In genomic region chr9:114968710-114969109, GRCh38 we compare ENCODE assay signal across 9 cellular contexts. TPM values are rescaled to one million over a fixed set of nuclear protein-coding genes. Genes with fewer than 3 reads are reported as not detected.
DNase-seq lines count a peak whose midpoint lies in the region; ATAC-seq, FAIRE-seq and TF ChIP-seq lines count a peak whose summit lies in the region.
"Had no signal": no experiment of that assay in that cellular context is flagged by ENCODE, and none has a peak within 500 bp of the region (broad histone marks: within the 10 kb centered on the region; RNA-seq: fewer than 3 reads in every experiment).

No MANE protein-coding gene starts in this region.

- H2BK15ac ChIP-seq in mesendoderm (replicated peaks; ENCODE audit: low read depth) = no peak overlapping the region

- no peak for ATAC-seq in GM21390 (IDR thresholded peaks at IDR 0.05; ENCODE audit: unreplicated experiment)
- ATAC-seq: sciatic nerve had no signal

- no peak overlapping the region for H3K4me2 ChIP-seq in astrocyte (ENCODE audit: low read length)
- H3K4me2 ChIP-seq in mesendoderm (ENCODE audit: low read length) = no peak overlapping the region

- no peak for FAIRE-seq in HTR-8/SVneo (lab: Jason Lieb, UNC)
- no peak for FAIRE-seq in astrocyte (lab: Jason Lieb, UNC)

- H4K5ac ChIP-seq in mesendoderm (ENCODE audit: low read length) = no peak overlapping the region

- H3K27me3 Mint-ChIP-seq in astrocyte (ENCODE audit: low read depth, unreplicated experiment) (no peaks in the 10 kb centered on the region), nephron progenitor cell (ENCODE audit: low read depth, poor library complexity) (peaks cover 4% of the 10 kb centered on the region)

- no peaks in the 10 kb centered on the region for H4K20me1 ChIP-seq in astrocyte (ENCODE audit: insufficient read depth, low read length)

- H3K4me1 ChIP-seq in astrocyte (ENCODE audit: insufficient read depth, low read length) (no peaks in the 10 kb centered on the region), mesendoderm (ENCODE audit: control insufficient read depth, low read depth, low read length) (no peaks in the 10 kb centered on the region)

- H2BK5ac ChIP-seq in mesendoderm (ENCODE audit: low read length) = no peak overlapping the region

- H3K23ac ChIP-seq in mesendoderm (ENCODE audit: low read length) = no peak overlapping the region

- H4K8ac ChIP-seq in mesendoderm (ENCODE audit: low read depth, low read length) = no peak overlapping the region

- H3K36me3 ChIP-seq in astrocyte (ENCODE audit: insufficient read depth, low read length) (no peaks in the 10 kb centered on the region), mesendoderm (ENCODE audit: control insufficient read depth, insufficient read depth, low read length) (no peaks in the 10 kb centered on the region)

- H2AFZ ChIP-seq in astrocyte (ENCODE audit: low read depth, low read length) = no peak overlapping the region

- no peak overlapping the region for H3K4ac ChIP-seq in mesendoderm (ENCODE audit: low read depth, low read length)

- TF ChIP-seq CTCF in astrocyte (IDR thresholded peaks at IDR 0.05; ENCODE audit: insufficient read depth, low read depth, low read length) (no peak), nephron progenitor cell (IDR thresholded peaks at IDR 0.05) (no peak)

- H3K4me1 Mint-ChIP-seq in astrocyte (ENCODE audit: low read depth, unreplicated experiment) (peaks cover 13% of the 10 kb centered on the region), nephron progenitor cell (no peaks in the 10 kb centered on the region)

- H3K9me3 Mint-ChIP-seq in astrocyte (ENCODE audit: unreplicated experiment) (peaks cover 2% of the 10 kb centered on the region), nephron progenitor cell (peaks cover 17% of the 10 kb centered on the region)

- H3K4me3 ChIP-seq in astrocyte (ENCODE audit: insufficient read depth, low read depth, low read length) (no peak overlapping the region), mesendoderm (ENCODE audit: low read length) (no peak overlapping the region)

- no peak overlapping the region for H3K18ac ChIP-seq in mesendoderm (ENCODE audit: low read length)

- DNase-seq in EH (ENCODE audit: low read depth) = peak; percentile 22
- DNase-seq in HTR-8/SVneo (ENCODE audit: insufficient read length, low spot score) = peak; percentile 8
- DNase-seq in astrocyte (ENCODE audit: low read depth) = peak; percentile 27
- DNase-seq in mesendoderm = peak; percentile 73
- DNase-seq in NK-92 (lab: John Stamatoyannopoulos, UW; ENCODE audit: unreplicated experiment) = no peak
- no peak for DNase-seq in nephron progenitor cell

- no peaks in the 10 kb centered on the region for H3K36me3 Mint-ChIP-seq in astrocyte (ENCODE audit: low read depth, unreplicated experiment)
- no peaks in the 10 kb centered on the region for H3K36me3 Mint-ChIP-seq in nephron progenitor cell (ENCODE audit: low read depth)

- H3K4me3 Mint-ChIP-seq in astrocyte (ENCODE audit: unreplicated experiment) = no peak overlapping the region
- H3K4me3 Mint-ChIP-seq in nephron progenitor cell = no peak overlapping the region

- H3K27ac Mint-ChIP-seq in astrocyte (ENCODE audit: unreplicated experiment) = peak overlapping the region; percentile 9
- no peak overlapping the region for H3K27ac Mint-ChIP-seq in nephron progenitor cell

- no peak overlapping the region for H3K56ac ChIP-seq in mesendoderm (ENCODE audit: low read length)

- no peaks in the 10 kb centered on the region for H3K79me2 ChIP-seq in astrocyte (ENCODE audit: insufficient read depth, low read length)
- no peaks in the 10 kb centered on the region for H3K79me2 ChIP-seq in mesendoderm (ENCODE audit: control insufficient read depth, insufficient read depth, low read length)

- H3K27ac ChIP-seq in astrocyte (ENCODE audit: low read depth, low read length) (no peak overlapping the region), mesendoderm (ENCODE audit: low read depth, low read length) (no peak overlapping the region)

- peaks cover 3% of the 10 kb centered on the region for H3K27me3 ChIP-seq in astrocyte (ENCODE audit: insufficient read depth, low read length)
- H3K27me3 ChIP-seq in mesendoderm (ENCODE audit: insufficient read depth, low read length, poor library complexity) = no peaks in the 10 kb centered on the region

- H3K9me3 ChIP-seq in astrocyte (ENCODE audit: insufficient read depth, low read depth, low read length) = no peaks in the 10 kb centered on the region

- WGBS in mesendoderm (ENCODE audit: extremely low coverage, insufficient coverage, low lambda C conversion rate) = no CpG with 5 or more reads among the region's 1 CpG

- H3K9ac ChIP-seq in astrocyte (ENCODE audit: low read length) (no peak overlapping the region), mesendoderm (ENCODE audit: low read length) (no peak overlapping the region)

- no peak overlapping the region for H2AK5ac ChIP-seq in mesendoderm (ENCODE audit: low read length)

- no peak overlapping the region for H2BK120ac ChIP-seq in mesendoderm (ENCODE audit: low read depth, low read length)

- H3K79me1 ChIP-seq in mesendoderm (ENCODE audit: low read length) = no peaks in the 10 kb centered on the region

RNA-seq across cellular contexts. Expression of gene TNFSF8, which starts 38.3 kb away (rescaled TPM):
- total RNA-seq in astrocyte = not detected in 2 replicates
- not detected for polyA plus RNA-seq in mesendoderm (2013, experiment 1 of 2)
- not detected for polyA plus RNA-seq in mesendoderm (2013, experiment 2 of 2)
- total RNA-seq: lung microvascular endothelial cell had no signal

Comparison
In these comparisons a context has a peak if more than half of its experiments do, and no peak if none do; other contexts are left out.
1. DNase-seq: peak in EH (single experiment), HTR-8/SVneo (single experiment), astrocyte (single experiment) and mesendoderm (single experiment); none in NK-92 (single experiment) and nephron progenitor cell (single experiment).